ENCODE assay signal across 8 cellular contexts in the genomic region with DNA sequence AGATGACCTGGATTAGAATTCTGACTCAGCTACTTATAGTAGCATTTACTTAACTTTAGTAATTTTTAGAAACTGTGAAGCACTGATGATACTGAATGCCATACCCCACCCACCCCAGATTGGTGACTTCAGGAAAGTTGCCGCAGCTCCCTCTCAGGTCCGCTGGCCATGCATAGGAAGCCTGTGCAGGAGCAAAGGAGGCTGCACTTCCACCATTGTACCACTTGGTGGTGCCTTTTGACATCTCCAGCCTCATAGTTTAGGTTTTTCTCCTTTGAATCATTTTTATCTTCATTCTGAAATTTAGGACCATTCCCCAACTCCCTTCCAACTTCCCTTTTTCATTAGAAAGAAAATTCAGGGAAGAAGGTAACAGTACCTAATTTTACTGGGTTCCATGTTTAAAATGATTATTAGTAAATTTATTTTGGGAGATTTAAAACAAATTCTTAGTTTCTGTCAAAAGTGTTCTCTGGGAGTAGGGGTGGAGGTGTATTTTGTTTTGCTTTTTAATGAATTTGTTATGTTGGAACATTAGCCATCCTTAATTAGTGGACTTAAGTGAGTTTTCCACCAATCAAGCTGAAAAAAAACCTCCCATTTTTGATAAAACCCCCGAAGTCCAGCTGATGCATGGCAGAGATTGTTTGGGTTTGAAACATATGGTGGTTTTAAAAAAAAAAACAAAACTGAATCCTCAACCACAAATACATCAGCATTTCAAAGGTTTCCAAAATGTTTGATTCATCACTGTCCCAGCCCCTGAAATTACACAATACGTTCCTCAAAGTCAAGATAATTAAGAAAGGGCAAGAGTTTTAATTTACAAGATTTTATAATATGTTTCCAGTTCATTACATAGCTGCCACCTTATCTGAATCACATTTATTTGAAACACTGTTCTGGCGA.
DNase-seq lines count a peak whose midpoint lies in the region; ATAC-seq and TF ChIP-seq lines count a peak whose summit lies in the region.

No MANE protein-coding gene starts in this region.

- H3K27ac Mint-ChIP-seq in CD4-positive, alpha-beta T cell = no peak overlapping the region

- H3K4me1 Mint-ChIP-seq in CD4-positive, alpha-beta T cell (ENCODE audit: low read depth) = no peaks in the 10 kb centered on the region

- H3K4me3 ChIP-seq in fibroblast of mammary gland (ENCODE audit: control insufficient read depth, low read depth, low read length) = no peak overlapping the region
- H3K4me3 ChIP-seq in vagina = no peak overlapping the region

- CTCF ChIA-PET in CD4-positive, alpha-beta T cell (lab: Charles Lee) = interaction anchor here (1.0 to 1.5 kb wide), 3 partner anchors 11 to 61 kb away, joined by 3 to 4 read pairs (median 3); no protein-coding TSS in a partner anchor

- no peaks in the 10 kb centered on the region for H3K9me3 Mint-ChIP-seq in CD4-positive, alpha-beta T cell

- TF ChIP-seq CTCF in CD4-positive, alpha-beta T cell (IDR thresholded peaks at IDR 0.05) = peak; percentile 83
- TF ChIP-seq CTCF in fibroblast of mammary gland (conservative IDR thresholded peaks at IDR 0.05; ENCODE audit: control insufficient read depth, insufficient read depth, low read depth, low read length) (peak; percentile 98), vagina (IDR thresholded peaks at IDR 0.05) (peak; percentile 33 to 72 (median 64))

- H3K27ac ChIP-seq in CD4-positive, alpha-beta T cell (ENCODE audit: low read depth, low read length) = no peak overlapping the region
- H3K27ac ChIP-seq in vagina = no peak overlapping the region

- H3K27me3 ChIP-seq in CD4-positive, alpha-beta T cell (ENCODE audit: control insufficient read depth, insufficient read depth, low read length) = no peaks in the 10 kb centered on the region
- no peaks in the 10 kb centered on the region for H3K27me3 ChIP-seq in vagina

- POLR2A ChIA-PET in CD4-positive, alpha-beta T cell (lab: Charles Lee) = no interaction called here

- H3K4me3 Mint-ChIP-seq in CD4-positive, alpha-beta T cell = no peak overlapping the region

- no peaks in the 10 kb centered on the region for H3K36me3 Mint-ChIP-seq in CD4-positive, alpha-beta T cell (ENCODE audit: low read depth)

- H3K4me1 ChIP-seq in vagina = no peaks in the 10 kb centered on the region

- TF ChIP-seq POLR2A in vagina (IDR thresholded peaks at IDR 0.05) = no peak

- no peaks in the 10 kb centered on the region for H3K27me3 Mint-ChIP-seq in CD4-positive, alpha-beta T cell

- H3K36me3 ChIP-seq in vagina = peaks cover 0 to 11% of the 10 kb centered on the region in 2 donors

- peak; percentile 65 for ATAC-seq in CD4-positive, alpha-beta T cell (ENCODE audit: poor library complexity)
- peak; percentile 81 for ATAC-seq in GM19023 (IDR thresholded peaks at IDR 0.05; ENCODE audit: unreplicated experiment)
- ATAC-seq in HG03196 (IDR thresholded peaks at IDR 0.05; ENCODE audit: unreplicated experiment) = peak; percentile 66

- H3K9me3 ChIP-seq in CD4-positive, alpha-beta T cell (ENCODE audit: control insufficient read depth, low read length) = no peaks in the 10 kb centered on the region
- H3K9me3 ChIP-seq in vagina = no peaks in the 10 kb centered on the region

- peak in 8 of 10 experiments; percentile 3 to 28 (median 9) for DNase-seq in CD4-positive, alpha-beta T cell
- DNase-seq in NCI-H526 treated with DMSO at 0.1 percent for 48 hours (lab: John Stamatoyannopoulos, UW) (peak; percentile 17), fibroblast of mammary gland (ENCODE audit: low read depth) (peak; percentile 80), nucleus accumbens (lab: John Stamatoyannopoulos, UW) (peak in 32 of 56 donors; percentile 1 to 67 (median 14)), vagina (ENCODE audit: extremely low spot score in 2 of 2) (no peak)
- peak; percentile 38 for DNase-seq in activated CD8-positive, alpha-beta memory T cell treated with anti-CD3 and anti-CD28 coated beads, Interleukin-2, amount 50 U/mL, for 4 hours

- intact Hi-C loops in CD4-positive, alpha-beta T cell (cut with DNase I, micrococcal nuclease) = loop anchor here (2.0 to 10.0 kb wide), 3 partner anchors 932 to 984 kb away; no protein-coding TSS in a partner anchor
- intact Hi-C loops in vagina (cut with DNase I) = no loop called here

Comparison
In these comparisons a context has a peak if more than half of its experiments do, and no peak if none do; other contexts are left out.
1. DNase-seq: peak in CD4-positive, alpha-beta T cell (8 of 10), NCI-H526 treated with DMSO at 0.1 percent for 48 hours (single experiment), activated CD8-positive, alpha-beta memory T cell treated with anti-CD3 and anti-CD28 coated beads, Interleukin-2, amount 50 U/mL, for 4 hours (single experiment), fibroblast of mammary gland (single experiment) and nucleus accumbens (32 of 56); none in vagina (0 of 2).
2. Peak in every context shown above with its lines, with median percentiles within 50 percentile points of each other: ATAC-seq and CTCF ChIP-seq.